Comparison of ENCODE assay signal across 12 cellular contexts in genomic region chr5:142408536-142409252, GRCh38.
"Had no signal": no experiment of that assay in that cellular context is flagged by ENCODE, and none has a peak within 500 bp of the region (broad histone marks: within the 10 kb centered on the region; RNA-seq: fewer than 3 reads in every experiment).

No MANE protein-coding gene starts in this region.

- H3K27me3 ChIP-seq: esophagus squamous epithelium, right atrium auricular region, tibial nerve had no signal

- H3K4me3 ChIP-seq: esophagus squamous epithelium, right atrium auricular region, tibial nerve had no signal

- H3K36me3 ChIP-seq: esophagus squamous epithelium, right atrium auricular region, tibial nerve had no signal

- ATAC-seq: activated CD4-positive, CD25-positive, alpha-beta regulatory T cell treated with anti-CD3 and anti-CD28 coated beads, Interleukin-2, amount 50 U/mL, for 24 hours; activated T-cell treated with anti-CD3 and anti-CD28 coated beads, Interleukin-2, amount 50 U/mL, for 72 hours; naive thymus-derived CD8-positive, alpha-beta T cell; stimulated activated naive CD8-positive, alpha-beta T cell treated with anti-CD3 and anti-CD28 coated beads, Interleukin-15, Interleukin-2, amounts not matched to agents 100 U/mL and 50 U/mL, for 24 hours had no signal

- H3K9me3 ChIP-seq: esophagus squamous epithelium, right atrium auricular region, tibial nerve had no signal

- DNase-seq: activated CD4-positive, alpha-beta T cell treated with anti-CD3 and anti-CD28 coated beads, Interleukin-2, amount 10 ng/mL, durations not matched to agents 7 days and 5 days; activated gamma-delta T cell; activated T-cell treated with anti-CD3 and anti-CD28 coated beads, Interleukin-2, amount 50 U/mL, for 72 hours; effector CD4-positive, alpha-beta T cell; esophagus squamous epithelium; naive thymus-derived CD8-positive, alpha-beta T cell; occipital lobe; stimulated activated naive CD8-positive, alpha-beta T cell treated with anti-CD3 and anti-CD28 coated beads, Interleukin-15, Interleukin-2, amounts not matched to agents 100 U/mL and 50 U/mL, for 24 hours; substantia nigra had no signal

- H3K27ac ChIP-seq: esophagus squamous epithelium, right atrium auricular region, tibial nerve had no signal

- H3K4me1 ChIP-seq: right atrium auricular region, tibial nerve had no signal
